In genomic region chr10:21523557-21524008, GRCh38 we compare ENCODE assay signal across 8 cellular contexts. TPM values are rescaled to one million over a fixed set of nuclear protein-coding genes. Genes with fewer than 3 reads are reported as not detected.
DNase-seq lines count a peak whose midpoint lies in the region; TF ChIP-seq lines count a peak whose summit lies in the region.
"Had no signal": no experiment of that assay in that cellular context is flagged by ENCODE, and none has a peak within 500 bp of the region (broad histone marks: within the 10 kb centered on the region; RNA-seq: fewer than 3 reads in every experiment).

No MANE protein-coding gene starts in this region.

- peak overlapping the region; percentile 80 for H3K4me3 Mint-ChIP-seq in progenitor cell of endocrine pancreas (ENCODE audit: low read depth)
- H3K4me3 Mint-ChIP-seq: activated T-helper 17 cell treated with anti-CD3 and anti-CD28 coated beads, Interleukin-2, amount 50 U/mL, for 72 hours had no signal

- CTCF ChIA-PET in HEK293 (lab: Yijun Ruan, JAX) = interaction anchor here (0.6 kb wide), 1 partner anchor 388 kb away, joined by 5 read pairs; no protein-coding TSS in a partner anchor

- POLR2A ChIA-PET in HEK293 (lab: Yijun Ruan, JAX) = interaction anchor here (1.0 kb wide), 1 partner anchor 9 kb away, joined by 4 read pairs; no protein-coding TSS in a partner anchor

- no peaks in the 10 kb centered on the region for H3K27me3 Mint-ChIP-seq in progenitor cell of endocrine pancreas

- H3K4me1 ChIP-seq in HEK293 (ENCODE audit: control insufficient read depth, insufficient read depth, low read length) = peaks cover 27% of the 10 kb centered on the region
- peaks cover 9 to 73% (median 10%) of the 10 kb centered on the region in 3 donors for H3K4me1 ChIP-seq in esophagus squamous epithelium

- H3K36me3 ChIP-seq in HEK293 (ENCODE audit: control insufficient read depth in 2 of 2, insufficient read depth in 1 of 2, low read length in 2 of 2) (no peaks in the 10 kb centered on the region), esophagus squamous epithelium (no peaks in the 10 kb centered on the region)

- intact Hi-C loops in esophagus squamous epithelium (cut with DNase I) = no loop called here

- peak overlapping the region; percentile 99 for H3K27ac Mint-ChIP-seq in progenitor cell of endocrine pancreas
- H3K27ac Mint-ChIP-seq: activated T-helper 17 cell treated with anti-CD3 and anti-CD28 coated beads, Interleukin-2, amount 50 U/mL, for 72 hours had no signal

- no peaks in the 10 kb centered on the region for H3K36me3 Mint-ChIP-seq in progenitor cell of endocrine pancreas (ENCODE audit: insufficient read depth)

- peak; percentile 90 for DNase-seq in NCI-H446 treated with DMSO at 0.1 percent for 48 hours (lab: John Stamatoyannopoulos, UW)
- no peak for DNase-seq in esophagus squamous epithelium (lab: John Stamatoyannopoulos, UW)
- no peak for DNase-seq in progenitor cell of endocrine pancreas (ENCODE audit: low spot score, unreplicated experiment)
- no peak for DNase-seq in SW480 (ENCODE audit: low spot score)
- DNase-seq in NCI-H2029 treated with DMSO at 0.1 percent for 48 hours (lab: John Stamatoyannopoulos, UW) = no peak
- no peak for DNase-seq in NCI-H2081 treated with DMSO at 0.1 percent for 48 hours (lab: John Stamatoyannopoulos, UW)

- H3K9me3 ChIP-seq in HEK293 (ENCODE audit: control insufficient read depth, insufficient read depth, low read depth, low read length) (no peaks in the 10 kb centered on the region), esophagus squamous epithelium (no peaks in the 10 kb centered on the region)

- TF ChIP-seq CTCF in HEK293 (tag by site-specific recombination; IDR thresholded peaks at IDR 0.05) (no peak), esophagus squamous epithelium (IDR thresholded peaks at IDR 0.05) (no peak), progenitor cell of endocrine pancreas (IDR thresholded peaks at IDR 0.05; ENCODE audit: unreplicated experiment) (no peak)

- peaks cover 0 to 10% (median 0%) of the 10 kb centered on the region in 4 donors for H3K27me3 ChIP-seq in esophagus squamous epithelium

- WGBS in esophagus squamous epithelium, 2 donors = 36 to 42% methylated on average over 3 of the region's 3 CpGs

- H3K4me1 Mint-ChIP-seq in progenitor cell of endocrine pancreas (ENCODE audit: low read depth) = peaks cover 58% of the 10 kb centered on the region

- H3K4me3 ChIP-seq in HEK293 (ENCODE audit: low read depth, low read length) (no peak overlapping the region), esophagus squamous epithelium (no peak overlapping the region)

- H3K27ac ChIP-seq in HEK293 (ENCODE audit: extremely low read depth, low read depth, low read length) = peak overlapping the region; percentile 7; the same call in 1 of the 2 replicates
- peak overlapping the region; percentile 19 to 100 (median 72) for H3K27ac ChIP-seq in esophagus squamous epithelium

- no peak for TF ChIP-seq POLR2A in esophagus squamous epithelium (IDR thresholded peaks at IDR 0.05)

- no peaks in the 10 kb centered on the region for H3K9me3 Mint-ChIP-seq in progenitor cell of endocrine pancreas (ENCODE audit: low read depth)
- H3K9me3 Mint-ChIP-seq: activated T-helper 17 cell treated with anti-CD3 and anti-CD28 coated beads, Interleukin-2, amount 50 U/mL, for 72 hours had no signal

TF ChIP-seq in HEK293, 187 proteins besides CTCF, POLR2A, EP300 and RAD21 (continues in another document):
- TF ChIP-seq EGR2 (tag by site-specific recombination; IDR thresholded peaks at IDR 0.05; ENCODE audit: low read depth) (no peak), WT1 (tag by site-specific recombination; IDR thresholded peaks at IDR 0.05) (no peak), SP7 (tag by site-specific recombination; IDR thresholded peaks at IDR 0.05) (no peak), ZNF549 (tag by site-specific recombination; IDR thresholded peaks at IDR 0.05) (no peak), ZNF302 (tag by site-specific recombination; IDR thresholded peaks at IDR 0.05; ENCODE audit: low read depth) (no peak), ZNF335 (tag by site-specific recombination; conservative IDR thresholded peaks at IDR 0.05) (peak; percentile 59; the same call in 1 of the 2 replicates), ZNF324 (tag by site-specific recombination; IDR thresholded peaks at IDR 0.05) (no peak), ZNF362 (tag by site-specific recombination; IDR thresholded peaks at IDR 0.05) (peak; percentile 87), ZFP69B (tag by site-specific recombination; IDR thresholded peaks at IDR 0.05) (no peak), ZNF211 (tag by site-specific recombination; IDR thresholded peaks at IDR 0.05; ENCODE audit: low read depth) (no peak), FEZF1 (tag by site-specific recombination; IDR thresholded peaks at IDR 0.05) (no peak), ZNF184 (tag by site-specific recombination; IDR thresholded peaks at IDR 0.05) (no peak), ZNF560 (tag by site-specific recombination; IDR thresholded peaks at IDR 0.05; ENCODE audit: borderline replicate concordance) (no peak), ATF2 (tag by site-specific recombination; IDR thresholded peaks at IDR 0.05; ENCODE audit: low read depth) (peak; percentile 38; the same call in 1 of the 2 replicates), ZNF561 (tag by site-specific recombination; IDR thresholded peaks at IDR 0.05; ENCODE audit: borderline replicate concordance) (0 out of 2 replicates have a peak, but pooled peaks have one; percentile 39), ZNF169 (tag by site-specific recombination; IDR thresholded peaks at IDR 0.05) (no peak), ZNF19 (tag by site-specific recombination; IDR thresholded peaks at IDR 0.05; ENCODE audit: low read depth) (no peak), TCF7L2 (IDR thresholded peaks at IDR 0.05; ENCODE audit: borderline replicate concordance, low read depth, low read length) (no peak), KLF16 (tag by site-specific recombination; IDR thresholded peaks at IDR 0.05) (no peak), ZNF664 (tag by site-specific recombination; IDR thresholded peaks at IDR 0.05) (no peak), PRDM10 (tag by site-specific recombination; IDR thresholded peaks at IDR 0.05) (no peak), ZNF843 (tag by site-specific recombination; IDR thresholded peaks at IDR 0.05) (no peak), SALL2 (tag by site-specific recombination; IDR thresholded peaks at IDR 0.05; ENCODE audit: borderline replicate concordance) (no peak), ZNF221 (tag by site-specific recombination; IDR thresholded peaks at IDR 0.05; ENCODE audit: borderline replicate concordance) (no peak), ZNF426 (tag by site-specific recombination; IDR thresholded peaks at IDR 0.05) (no peak), ZNF626 (tag by site-specific recombination; IDR thresholded peaks at IDR 0.05) (no peak), ZSCAN30 (tag by site-specific recombination; IDR thresholded peaks at IDR 0.05) (0 out of 2 replicates have a peak, but pooled peaks have one; percentile 9)

RNA-seq across cellular contexts. Expression of gene SKIDA1, which starts 1.9 kb away (rescaled TPM):
- total RNA-seq in esophagus squamous epithelium = under 1 TPM in 3 of 4 donors, not detected in 1; 0.53 to 0.57 (median 0.57) TPM
- total RNA-seq in progenitor cell of endocrine pancreas = 13.6 and 15.3 TPM in 2 replicates

RNA-seq across cellular contexts. Expression of gene MLLT10, which starts 10.4 kb away (rescaled TPM):
- total RNA-seq in esophagus squamous epithelium (10 to 100 TPM; 22.7 to 49.6 (median 32.4) TPM), progenitor cell of endocrine pancreas (55.7 and 65.6 TPM in 2 replicates)
